1 cellular context compared by ENCODE assay signal in genomic region chrX:14673236-14673635, GRCh38.
TF ChIP-seq lines count a peak whose summit lies in the region.

No MANE protein-coding gene starts in this region.

TF ChIP-seq in IMR-90, 13 proteins besides CTCF, POLR2A, EP300 and RAD21:
- no peak for TF ChIP-seq USF2 (IDR thresholded peaks at IDR 0.05; ENCODE audit: low read depth, low read length)
- TF ChIP-seq RCOR1 (IDR thresholded peaks at IDR 0.05; ENCODE audit: insufficient replicate concordance, low read length) = no peak
- TF ChIP-seq BHLHE40 (IDR thresholded peaks at IDR 0.05; ENCODE audit: low read depth, low read length) = no peak
- TF ChIP-seq MAFK (IDR thresholded peaks at IDR 0.05; ENCODE audit: low read depth, low read length) = no peak
- TF ChIP-seq MXI1 (IDR thresholded peaks at IDR 0.05; ENCODE audit: borderline replicate concordance, low read depth, low read length) = no peak
- no peak for TF ChIP-seq NFE2L2 (IDR thresholded peaks at IDR 0.05; ENCODE audit: low read depth, low read length)
- no peak for TF ChIP-seq SMC3 (IDR thresholded peaks at IDR 0.05; ENCODE audit: low read depth, low read length)
- no peak for TF ChIP-seq CHD1 (IDR thresholded peaks at IDR 0.05; ENCODE audit: low read depth, low read length)
- no peak for TF ChIP-seq MAZ (IDR thresholded peaks at IDR 0.05; ENCODE audit: borderline replicate concordance, low read depth, low read length)
- no peak for TF ChIP-seq ELK1 (IDR thresholded peaks at IDR 0.05; ENCODE audit: borderline replicate concordance, low read depth, low read length)
- no peak for TF ChIP-seq RFX5 (IDR thresholded peaks at IDR 0.05; ENCODE audit: low read depth, low read length)
- TF ChIP-seq FOS (IDR thresholded peaks at IDR 0.05; ENCODE audit: low read depth, low read length) = no peak
- no peak for TF ChIP-seq CEBPB (IDR thresholded peaks at IDR 0.05; ENCODE audit: low read depth, low read length)
